ENCODE assay signal across 9 cellular contexts in genomic region chr7:11212080-11212711, GRCh38.
DNase-seq lines count a peak whose midpoint lies in the region; ATAC-seq, FAIRE-seq and TF ChIP-seq lines count a peak whose summit lies in the region.
"Had no signal": no experiment of that assay in that cellular context is flagged by ENCODE, and none has a peak within 500 bp of the region (broad histone marks: within the 10 kb centered on the region; RNA-seq: fewer than 3 reads in every experiment).

No MANE protein-coding gene starts in this region.

- H3K9me3 Mint-ChIP-seq in naive B cell, result peaks cover 0 to 2% (median 0%) of the 10 kb centered on the region in 7 donors
- H3K9me3 Mint-ChIP-seq: activated naive CD4-positive, alpha-beta T cell treated with anti-CD3 and anti-CD28 coated beads, Interleukin-2, amount 50 U/mL, for 72 hours had no signal

- H3K4me3 Mint-ChIP-seq in naive B cell, result no peak overlapping the region

- FAIRE-seq in GM19239 (lab: Jason Lieb, UNC), result peak; percentile 90

- no peaks in the 10 kb centered on the region for H3K36me3 Mint-ChIP-seq in naive B cell
- H3K36me3 Mint-ChIP-seq: activated naive CD4-positive, alpha-beta T cell treated with anti-CD3 and anti-CD28 coated beads, Interleukin-2, amount 50 U/mL, for 72 hours had no signal

- peak; percentile 92 for TF ChIP-seq CTCF in epithelial cell of esophagus (IDR thresholded peaks at IDR 0.05; ENCODE audit: insufficient read depth, low read depth, low read length, missing control alignments)

- no peak overlapping the region for H3K27ac Mint-ChIP-seq in naive B cell
- H3K27ac Mint-ChIP-seq: activated naive CD4-positive, alpha-beta T cell treated with anti-CD3 and anti-CD28 coated beads, Interleukin-2, amount 50 U/mL, for 72 hours had no signal

- no peak overlapping the region for H3K4me3 ChIP-seq in epithelial cell of esophagus (ENCODE audit: low read length)

- no peak overlapping the region for H3K27ac ChIP-seq in substantia nigra (ENCODE audit: low read depth, low read length, poor library complexity, severe bottlenecking)

- ATAC-seq in HG03196 (IDR thresholded peaks at IDR 0.05; ENCODE audit: unreplicated experiment), result peak; percentile 75
- peak in 1 of 2 donors; percentile 44 for ATAC-seq in naive B cell (ENCODE audit: low read depth in 2 of 2)

- DNase-seq in COR-L47 (lab: John Stamatoyannopoulos, UW) (peak; percentile 77), GM19239 (ENCODE audit: insufficient read length, low spot score) (peak; percentile 10), NCI-H2196 treated with DMSO at 0.1 percent for 48 hours (lab: John Stamatoyannopoulos, UW; ENCODE audit: unreplicated experiment) (peak; percentile 61), epithelial cell of esophagus (ENCODE audit: low read depth) (peak; percentile 72), naive B cell (peak; percentile 31), substantia nigra (lab: John Stamatoyannopoulos, UW) (peak in 31 of 49 donors; percentile 2 to 65 (median 31))
- peak; percentile 56 for DNase-seq in activated CD4-positive, alpha-beta T cell treated with anti-CD3 and anti-CD28 coated beads for 48 hours

- H3K27me3 Mint-ChIP-seq in naive B cell, result peaks cover 0 to 8% (median 6%) of the 10 kb centered on the region in 3 donors

- H3K4me1 Mint-ChIP-seq in naive B cell, result peaks cover 0 to 4% (median 0%) of the 10 kb centered on the region in 3 donors

Comparison
In these comparisons a context has a peak if more than half of its experiments do, and no peak if none do; other contexts are left out.
1. DNase-seq: peak in every context shown above with its lines; median percentile 77 in COR-L47; 72 in epithelial cell of esophagus; 61 in NCI-H2196 treated with DMSO at 0.1 percent for 48 hours; 56 in activated CD4-positive, alpha-beta T cell treated with anti-CD3 and anti-CD28 coated beads for 48 hours; 31 in naive B cell; 31 in substantia nigra; 10 in GM19239.